ENCODE assay signal across 1 cellular context in the genomic region with DNA sequence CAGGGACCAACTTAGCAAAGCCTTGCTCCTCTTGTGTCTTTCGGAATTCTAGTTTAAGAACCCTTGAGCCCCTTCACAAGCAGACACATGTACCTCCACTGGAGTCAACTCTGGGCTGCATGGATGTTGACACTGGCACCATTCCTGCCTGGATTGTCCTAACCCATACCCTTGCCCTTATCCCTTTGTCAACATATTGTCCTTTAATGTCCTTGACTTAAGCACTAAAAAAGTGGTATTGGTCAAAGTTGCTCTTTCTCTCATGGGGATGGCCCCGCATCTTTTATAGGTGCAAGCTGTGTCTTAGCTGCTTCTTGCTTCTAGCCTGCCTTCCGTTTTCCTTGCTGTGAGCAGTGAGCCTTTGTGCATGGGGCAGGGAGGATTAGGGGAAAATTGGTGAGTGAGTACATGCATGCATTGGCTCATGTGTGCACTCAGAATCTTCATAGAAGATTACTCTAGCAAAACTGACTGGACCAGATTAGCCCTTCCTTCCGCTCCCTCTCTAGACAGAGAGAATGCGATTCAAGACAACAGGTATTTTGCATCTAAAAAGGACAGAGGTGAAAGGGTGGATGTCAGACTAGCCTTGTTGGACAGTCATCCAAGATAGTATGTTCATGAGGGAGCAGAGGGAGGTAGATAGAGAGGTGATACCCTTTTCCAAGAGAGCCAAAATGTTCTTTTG.
TF ChIP-seq lines count a peak whose summit lies in the region.

No MANE protein-coding gene starts in this region.

TF ChIP-seq in HepG2, 621 proteins besides CTCF, POLR2A, EP300 and RAD21 (continued from another document and continues in another):
- TF ChIP-seq HNF1B (CRISPR knock-in tag; IDR thresholded peaks at IDR 0.05) (peak; percentile 68), ZNF609 (CRISPR knock-in tag; IDR thresholded peaks at IDR 0.05; ENCODE audit: borderline replicate concordance) (peak; percentile 83), NRL (CRISPR knock-in tag; IDR thresholded peaks at IDR 0.05; ENCODE audit: borderline replicate concordance) (no peak), ISL2 (CRISPR knock-in tag; IDR thresholded peaks at IDR 0.05) (peak; percentile 59; the same call in 1 of the 2 replicates), POGZ (CRISPR knock-in tag; IDR thresholded peaks at IDR 0.05) (peak; percentile 66), CC2D1A (CRISPR knock-in tag; IDR thresholded peaks at IDR 0.05) (no peak), ZBTB7B (CRISPR knock-in tag; IDR thresholded peaks at IDR 0.05) (no peak), FOSL2 (CRISPR knock-in tag; IDR thresholded peaks at IDR 0.05) (peak; percentile 43; the same call in 1 of the 2 replicates), HNF4A (CRISPR knock-in tag; IDR thresholded peaks at IDR 0.05) (peak; percentile 57), NFYB (CRISPR knock-in tag; IDR thresholded peaks at IDR 0.05) (no peak), ATF2 (CRISPR knock-in tag; IDR thresholded peaks at IDR 0.05) (0 out of 2 replicates have a peak, but pooled peaks have one; percentile 27), TBP (CRISPR knock-in tag; IDR thresholded peaks at IDR 0.05) (no peak), ZNF251 (CRISPR knock-in tag; IDR thresholded peaks at IDR 0.05) (no peak), ZMYM4 (CRISPR knock-in tag; IDR thresholded peaks at IDR 0.05) (peak; percentile 50), RBM22 (optimal IDR thresholded peaks at IDR 0.05; ENCODE audit: low read length) (peak; percentile 99), HDAC2 (CRISPR knock-in tag; IDR thresholded peaks at IDR 0.05) (peak; percentile 40; the same call in 1 of the 2 replicates), RARA (CRISPR knock-in tag; IDR thresholded peaks at IDR 0.05) (peak; percentile 78), GATAD2A (CRISPR knock-in tag; IDR thresholded peaks at IDR 0.05) (peak; percentile 74; the same call in 1 of the 2 replicates), ZNF644 (CRISPR knock-in tag; IDR thresholded peaks at IDR 0.05; ENCODE audit: low read depth) (peak; percentile 71), HOXA3 (CRISPR knock-in tag; IDR thresholded peaks at IDR 0.05) (no peak), FOXA1 (IDR thresholded peaks at IDR 0.05) (no peak), FOXA1 (CRISPR knock-in tag; IDR thresholded peaks at IDR 0.05) (peak; percentile 86), RCOR2 (CRISPR knock-in tag; IDR thresholded peaks at IDR 0.05) (peak; percentile 36; the same call in 1 of the 2 replicates), PAF1 (CRISPR knock-in tag; IDR thresholded peaks at IDR 0.05) (peak; percentile 32; the same call in 1 of the 2 replicates), NR2F1 (CRISPR knock-in tag; IDR thresholded peaks at IDR 0.05) (peak; percentile 40 to 46; a peak in 2 of 4 replicates), PITX1 (CRISPR knock-in tag; IDR thresholded peaks at IDR 0.05) (peak; percentile 97), RXRB (CRISPR knock-in tag; IDR thresholded peaks at IDR 0.05; ENCODE audit: borderline replicate concordance) (0 out of 2 replicates have a peak, but pooled peaks have one; percentile 37), TCF7 (IDR thresholded peaks at IDR 0.05; ENCODE audit: low read depth) (peak; percentile 38; the same call in 1 of the 2 replicates), MTA3 (CRISPR knock-in tag; IDR thresholded peaks at IDR 0.05) (no peak), MIER3 (CRISPR knock-in tag; IDR thresholded peaks at IDR 0.05; ENCODE audit: borderline replicate concordance) (0 out of 2 replicates have a peak, but pooled peaks have one; percentile 38), MAF1 (CRISPR knock-in tag; IDR thresholded peaks at IDR 0.05; ENCODE audit: borderline replicate concordance) (no peak), ZNF496 (CRISPR knock-in tag; IDR thresholded peaks at IDR 0.05; ENCODE audit: insufficient replicate concordance) (no peak)
- TF ChIP-seq, protein P1, sequence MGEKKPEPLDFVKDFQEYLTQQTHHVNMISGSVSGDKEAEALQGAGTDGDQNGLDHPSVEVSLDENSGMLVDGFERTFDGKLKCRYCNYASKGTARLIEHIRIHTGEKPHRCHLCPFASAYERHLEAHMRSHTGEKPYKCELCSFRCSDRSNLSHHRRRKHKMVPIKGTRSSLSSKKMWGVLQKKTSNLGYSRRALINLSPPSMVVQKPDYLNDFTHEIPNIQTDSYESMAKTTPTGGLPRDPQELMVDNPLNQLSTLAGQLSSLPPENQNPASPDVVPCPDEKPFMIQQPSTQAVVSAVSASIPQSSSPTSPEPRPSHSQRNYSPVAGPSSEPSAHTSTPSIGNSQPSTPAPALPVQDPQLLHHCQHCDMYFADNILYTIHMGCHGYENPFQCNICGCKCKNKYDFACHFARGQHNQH (CRISPR knock-in tag; IDR thresholded peaks at IDR 0.05): peak; percentile 39; the same call in 1 of the 2 replicates
- TF ChIP-seq, protein P2, sequence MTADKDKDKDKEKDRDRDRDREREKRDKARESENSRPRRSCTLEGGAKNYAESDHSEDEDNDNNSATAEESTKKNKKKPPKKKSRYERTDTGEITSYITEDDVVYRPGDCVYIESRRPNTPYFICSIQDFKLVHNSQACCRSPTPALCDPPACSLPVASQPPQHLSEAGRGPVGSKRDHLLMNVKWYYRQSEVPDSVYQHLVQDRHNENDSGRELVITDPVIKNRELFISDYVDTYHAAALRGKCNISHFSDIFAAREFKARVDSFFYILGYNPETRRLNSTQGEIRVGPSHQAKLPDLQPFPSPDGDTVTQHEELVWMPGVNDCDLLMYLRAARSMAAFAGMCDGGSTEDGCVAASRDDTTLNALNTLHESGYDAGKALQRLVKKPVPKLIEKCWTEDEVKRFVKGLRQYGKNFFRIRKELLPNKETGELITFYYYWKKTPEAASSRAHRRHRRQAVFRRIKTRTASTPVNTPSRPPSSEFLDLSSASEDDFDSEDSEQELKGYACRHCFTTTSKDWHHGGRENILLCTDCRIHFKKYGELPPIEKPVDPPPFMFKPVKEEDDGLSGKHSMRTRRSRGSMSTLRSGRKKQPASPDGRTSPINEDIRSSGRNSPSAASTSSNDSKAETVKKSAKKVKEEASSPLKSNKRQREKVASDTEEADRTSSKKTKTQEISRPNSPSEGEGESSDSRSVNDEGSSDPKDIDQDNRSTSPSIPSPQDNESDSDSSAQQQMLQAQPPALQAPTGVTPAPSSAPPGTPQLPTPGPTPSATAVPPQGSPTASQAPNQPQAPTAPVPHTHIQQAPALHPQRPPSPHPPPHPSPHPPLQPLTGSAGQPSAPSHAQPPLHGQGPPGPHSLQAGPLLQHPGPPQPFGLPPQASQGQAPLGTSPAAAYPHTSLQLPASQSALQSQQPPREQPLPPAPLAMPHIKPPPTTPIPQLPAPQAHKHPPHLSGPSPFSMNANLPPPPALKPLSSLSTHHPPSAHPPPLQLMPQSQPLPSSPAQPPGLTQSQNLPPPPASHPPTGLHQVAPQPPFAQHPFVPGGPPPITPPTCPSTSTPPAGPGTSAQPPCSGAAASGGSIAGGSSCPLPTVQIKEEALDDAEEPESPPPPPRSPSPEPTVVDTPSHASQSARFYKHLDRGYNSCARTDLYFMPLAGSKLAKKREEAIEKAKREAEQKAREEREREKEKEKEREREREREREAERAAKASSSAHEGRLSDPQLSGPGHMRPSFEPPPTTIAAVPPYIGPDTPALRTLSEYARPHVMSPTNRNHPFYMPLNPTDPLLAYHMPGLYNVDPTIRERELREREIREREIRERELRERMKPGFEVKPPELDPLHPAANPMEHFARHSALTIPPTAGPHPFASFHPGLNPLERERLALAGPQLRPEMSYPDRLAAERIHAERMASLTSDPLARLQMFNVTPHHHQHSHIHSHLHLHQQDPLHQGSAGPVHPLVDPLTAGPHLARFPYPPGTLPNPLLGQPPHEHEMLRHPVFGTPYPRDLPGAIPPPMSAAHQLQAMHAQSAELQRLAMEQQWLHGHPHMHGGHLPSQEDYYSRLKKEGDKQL (CRISPR knock-in tag; IDR thresholded peaks at IDR 0.05; ENCODE audit: low read depth): 0 out of 2 replicates have a peak, but pooled peaks have one; percentile 46
- TF ChIP-seq, protein P3, sequence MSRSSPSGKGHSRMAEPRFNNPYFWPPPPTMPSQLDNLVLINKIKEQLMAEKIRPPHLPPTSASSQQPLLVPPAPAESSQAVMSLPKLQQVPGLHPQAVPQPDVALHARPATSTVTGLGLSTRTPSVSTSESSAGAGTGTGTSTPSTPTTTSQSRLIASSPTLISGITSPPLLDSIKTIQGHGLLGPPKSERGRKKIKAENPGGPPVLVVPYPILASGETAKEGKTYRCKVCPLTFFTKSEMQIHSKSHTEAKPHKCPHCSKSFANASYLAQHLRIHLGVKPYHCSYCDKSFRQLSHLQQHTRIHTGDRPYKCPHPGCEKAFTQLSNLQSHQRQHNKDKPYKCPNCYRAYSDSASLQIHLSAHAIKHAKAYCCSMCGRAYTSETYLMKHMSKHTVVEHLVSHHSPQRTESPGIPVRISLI (CRISPR knock-in tag; IDR thresholded peaks at IDR 0.05; ENCODE audit: borderline replicate concordance): no peak
- TF ChIP-seq, protein P4, sequence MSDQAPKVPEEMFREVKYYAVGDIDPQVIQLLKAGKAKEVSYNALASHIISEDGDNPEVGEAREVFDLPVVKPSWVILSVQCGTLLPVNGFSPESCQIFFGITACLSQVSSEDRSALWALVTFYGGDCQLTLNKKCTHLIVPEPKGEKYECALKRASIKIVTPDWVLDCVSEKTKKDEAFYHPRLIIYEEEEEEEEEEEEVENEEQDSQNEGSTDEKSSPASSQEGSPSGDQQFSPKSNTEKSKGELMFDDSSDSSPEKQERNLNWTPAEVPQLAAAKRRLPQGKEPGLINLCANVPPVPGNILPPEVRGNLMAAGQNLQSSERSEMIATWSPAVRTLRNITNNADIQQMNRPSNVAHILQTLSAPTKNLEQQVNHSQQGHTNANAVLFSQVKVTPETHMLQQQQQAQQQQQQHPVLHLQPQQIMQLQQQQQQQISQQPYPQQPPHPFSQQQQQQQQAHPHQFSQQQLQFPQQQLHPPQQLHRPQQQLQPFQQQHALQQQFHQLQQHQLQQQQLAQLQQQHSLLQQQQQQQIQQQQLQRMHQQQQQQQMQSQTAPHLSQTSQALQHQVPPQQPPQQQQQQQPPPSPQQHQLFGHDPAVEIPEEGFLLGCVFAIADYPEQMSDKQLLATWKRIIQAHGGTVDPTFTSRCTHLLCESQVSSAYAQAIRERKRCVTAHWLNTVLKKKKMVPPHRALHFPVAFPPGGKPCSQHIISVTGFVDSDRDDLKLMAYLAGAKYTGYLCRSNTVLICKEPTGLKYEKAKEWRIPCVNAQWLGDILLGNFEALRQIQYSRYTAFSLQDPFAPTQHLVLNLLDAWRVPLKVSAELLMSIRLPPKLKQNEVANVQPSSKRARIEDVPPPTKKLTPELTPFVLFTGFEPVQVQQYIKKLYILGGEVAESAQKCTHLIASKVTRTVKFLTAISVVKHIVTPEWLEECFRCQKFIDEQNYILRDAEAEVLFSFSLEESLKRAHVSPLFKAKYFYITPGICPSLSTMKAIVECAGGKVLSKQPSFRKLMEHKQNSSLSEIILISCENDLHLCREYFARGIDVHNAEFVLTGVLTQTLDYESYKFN (CRISPR knock-in tag; conservative IDR thresholded peaks at IDR 0.05): peak; percentile 54
